1 cellular context compared by ENCODE assay signal in genomic region chr15:100114526-100114925, GRCh38.
TF ChIP-seq lines count a peak whose summit lies in the region.

No MANE protein-coding gene starts in this region.

TF ChIP-seq in SK-N-SH treated with all-trans-retinoic acid at 6 μM for 48 hours, 23 proteins besides CTCF, POLR2A, EP300 and RAD21 (continued from another document):
- TF ChIP-seq TSHZ2 (CRISPR knock-in tag; IDR thresholded peaks at IDR 0.05) (no peak), BACH2 (CRISPR knock-in tag; IDR thresholded peaks at IDR 0.05; ENCODE audit: borderline replicate concordance) (no peak), ZC3H10 (CRISPR knock-in tag; IDR thresholded peaks at IDR 0.05) (no peak), ARNTL (CRISPR knock-in tag; IDR thresholded peaks at IDR 0.05; ENCODE audit: borderline replicate concordance, low read depth) (no peak), CSDC2 (CRISPR knock-in tag; IDR thresholded peaks at IDR 0.05) (no peak), SNAI2 (CRISPR knock-in tag; IDR thresholded peaks at IDR 0.05) (no peak), TOX (CRISPR knock-in tag; IDR thresholded peaks at IDR 0.05; ENCODE audit: borderline replicate concordance) (no peak), ZNF8 (CRISPR knock-in tag; IDR thresholded peaks at IDR 0.05) (no peak), PPARA (CRISPR knock-in tag; IDR thresholded peaks at IDR 0.05; ENCODE audit: borderline replicate concordance) (no peak), POU6F1 (CRISPR knock-in tag; IDR thresholded peaks at IDR 0.05; ENCODE audit: borderline replicate concordance, low read depth) (no peak), RARB (CRISPR knock-in tag; IDR thresholded peaks at IDR 0.05) (no peak), ZFP3 (CRISPR knock-in tag; IDR thresholded peaks at IDR 0.05) (no peak)
- TF ChIP-seq, protein P1, sequence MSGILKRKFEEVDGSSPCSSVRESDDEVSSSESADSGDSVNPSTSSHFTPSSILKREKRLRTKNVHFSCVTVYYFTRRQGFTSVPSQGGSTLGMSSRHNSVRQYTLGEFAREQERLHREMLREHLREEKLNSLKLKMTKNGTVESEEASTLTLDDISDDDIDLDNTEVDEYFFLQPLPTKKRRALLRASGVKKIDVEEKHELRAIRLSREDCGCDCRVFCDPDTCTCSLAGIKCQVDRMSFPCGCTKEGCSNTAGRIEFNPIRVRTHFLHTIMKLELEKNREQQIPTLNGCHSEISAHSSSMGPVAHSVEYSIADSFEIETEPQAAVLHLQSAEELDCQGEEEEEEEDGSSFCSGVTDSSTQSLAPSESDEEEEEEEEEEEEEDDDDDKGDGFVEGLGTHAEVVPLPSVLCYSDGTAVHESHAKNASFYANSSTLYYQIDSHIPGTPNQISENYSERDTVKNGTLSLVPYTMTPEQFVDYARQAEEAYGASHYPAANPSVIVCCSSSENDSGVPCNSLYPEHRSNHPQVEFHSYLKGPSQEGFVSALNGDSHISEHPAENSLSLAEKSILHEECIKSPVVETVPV (CRISPR knock-in tag; IDR thresholded peaks at IDR 0.05): no peak
